In the genomic region with DNA sequence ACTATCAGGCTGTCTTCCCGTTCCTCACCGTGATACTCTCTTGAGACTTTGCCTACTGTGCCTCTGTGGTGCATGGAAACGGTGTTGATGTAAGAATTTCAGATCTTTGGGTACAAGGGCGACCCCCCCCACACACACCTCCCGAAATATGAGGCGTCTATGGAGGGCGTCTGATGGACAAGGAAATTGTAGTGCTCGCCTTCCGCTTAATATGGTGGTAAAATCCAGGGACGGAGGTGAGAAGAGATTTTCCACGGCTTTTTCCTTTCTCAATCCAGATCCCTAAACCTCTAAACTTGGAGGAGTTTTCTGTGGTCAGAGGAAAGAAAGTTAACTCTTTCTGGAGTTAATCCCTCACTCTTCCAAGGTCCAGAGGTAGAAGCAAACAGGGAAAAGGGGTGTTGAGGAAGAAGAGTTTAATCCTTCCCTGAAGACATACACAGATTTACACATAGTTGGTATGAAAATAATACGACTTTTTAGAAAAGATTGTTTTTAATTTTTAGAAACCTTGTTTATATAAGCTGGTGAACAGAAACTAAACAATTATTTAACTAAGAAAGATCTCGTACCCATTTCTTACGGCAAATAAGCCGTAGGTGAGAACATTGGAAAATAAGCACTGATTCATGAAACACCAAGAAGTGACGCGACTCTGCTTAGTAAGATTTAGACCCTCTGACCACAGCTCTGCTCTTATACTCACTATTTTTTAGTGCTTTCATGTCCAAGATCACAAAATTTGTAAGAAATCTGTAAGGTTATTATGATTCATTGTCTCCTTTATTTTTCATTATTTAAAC, we compare ENCODE assay signal across 8 cellular contexts. TPM values are rescaled to one million over a fixed set of nuclear protein-coding genes. Genes with fewer than 3 reads are reported as not detected.
A peak's percentile ranks its signal among the peaks of the same experiment; 100 is the strongest.
DNase-seq lines count a peak whose midpoint lies in the region; ATAC-seq, FAIRE-seq and TF ChIP-seq lines count a peak whose summit lies in the region.

No MANE protein-coding gene starts in this region.

- TF ChIP-seq RAD21 in A549 (conservative IDR thresholded peaks at IDR 0.05 in 1 of 2, IDR thresholded peaks at IDR 0.05 in 1 of 2) = no peak

- POLR2A ChIA-PET in A549 (lab: Yijun Ruan, JAX) = interaction anchor here (0.6 to 2.3 kb wide), 9 partner anchors 10 to 271 kb away, joined by 3 to 20 read pairs (median 8); a partner anchor contains a TSS

- FAIRE-seq in A549 (lab: Jason Lieb, UNC) = no peak

- no peaks in the 10 kb centered on the region for H3K9me3 ChIP-seq in A549
- no peaks in the 10 kb centered on the region for H3K9me3 ChIP-seq in effector memory CD4-positive, alpha-beta T cell (ENCODE audit: control insufficient read depth, low read length)
- no peaks in the 10 kb centered on the region for H3K9me3 ChIP-seq in neuron (ENCODE audit: low read length)

- peak overlapping the region; percentile 66 for H2AFZ ChIP-seq in neuron (ENCODE audit: low read depth, low read length)

- TF ChIP-seq POLR2A in A549 (IDR thresholded peaks at IDR 0.05; ENCODE audit: low read length) = no peak

- peak overlapping the region; percentile 78 to 81 for H3K27ac ChIP-seq in A549
- peak overlapping the region; percentile 24 for H3K27ac ChIP-seq in effector memory CD4-positive, alpha-beta T cell (ENCODE audit: insufficient read depth, low read length, poor library complexity, severe bottlenecking)

- H3K4me1 ChIP-seq in A549 = peaks cover 38% of the 10 kb centered on the region
- peaks cover 10% of the 10 kb centered on the region for H3K4me1 ChIP-seq in effector memory CD4-positive, alpha-beta T cell (ENCODE audit: control insufficient read depth, insufficient read depth, low read length, poor library complexity, severe bottlenecking)
- peaks cover 5% of the 10 kb centered on the region for H3K4me1 ChIP-seq in neuron (ENCODE audit: insufficient read depth, low read length)

- DNase-seq in A549 (ENCODE audit: low read depth in 1 of 2, low spot score in 1 of 2) (peak; percentile 49 to 85), NCI-H748 treated with DMSO at 0.1 percent for 48 hours (lab: John Stamatoyannopoulos, UW) (peak; percentile 76)
- DNase-seq in effector memory CD4-positive, alpha-beta T cell = no peak
- DNase-seq in stimulated activated CD4-positive, alpha-beta T cell treated with anti-CD3 and anti-CD28 coated beads, Interleukin-4, amount 100 ng/mL, for 1 hour = no peak

- H3K4me2 ChIP-seq in A549 = peak overlapping the region; percentile 86

- H3K4me3 ChIP-seq in A549 (peak overlapping the region; percentile 50), neuron (ENCODE audit: low read length) (peak overlapping the region; percentile 54)
- H3K4me3 ChIP-seq in effector memory CD4-positive, alpha-beta T cell (ENCODE audit: insufficient read depth, low read depth, low read length, poor library complexity, severe bottlenecking) = peak overlapping the region; percentile 49

- CTCF ChIA-PET in A549 (lab: Yijun Ruan, JAX) = interaction anchor here (0.7 to 4.0 kb wide), 24 partner anchors 8 to 589 kb away, joined by 3 to 37 read pairs (median 5); a partner anchor contains a TSS

- TF ChIP-seq CTCF in A549 (IDR thresholded peaks at IDR 0.05) = no peak

- H3K27me3 ChIP-seq in effector memory CD4-positive, alpha-beta T cell (replicated peaks; ENCODE audit: control insufficient read depth, insufficient read depth, low read length, poor library complexity, severe bottlenecking) = no peaks in the 10 kb centered on the region
- H3K27me3 ChIP-seq in neuron (ENCODE audit: insufficient read depth, low read length) = no peaks in the 10 kb centered on the region

- H3K36me3 ChIP-seq in effector memory CD4-positive, alpha-beta T cell (ENCODE audit: control insufficient read depth, insufficient read depth, low read length) = no peaks in the 10 kb centered on the region
- H3K36me3 ChIP-seq in neuron (ENCODE audit: insufficient read depth, low read length) = no peaks in the 10 kb centered on the region

- ATAC-seq in A549 = peak; percentile 51 to 54
- ATAC-seq in GM18873 (IDR thresholded peaks at IDR 0.05; ENCODE audit: low FRiP score, unreplicated experiment) = peak; percentile 2
- ATAC-seq in GM21526 (IDR thresholded peaks at IDR 0.05; ENCODE audit: low FRiP score, unreplicated experiment) = no peak
- no peak for ATAC-seq in HG03139 (IDR thresholded peaks at IDR 0.05; ENCODE audit: unreplicated experiment)

- WGBS in A549 (ENCODE audit: missing lambda C conversion rate) = 2% methylated on average over 17 of the region's 17 CpGs

- no peak for TF ChIP-seq EP300 in A549 (IDR thresholded peaks at IDR 0.05)

TF ChIP-seq in A549, 52 proteins besides CTCF, POLR2A, EP300 and RAD21:
- no peak for TF ChIP-seq ZNF302 (CRISPR knock-in tag; IDR thresholded peaks at IDR 0.05)
- no peak for TF ChIP-seq TP53 (CRISPR knock-in tag; IDR thresholded peaks at IDR 0.05)
- TF ChIP-seq TFCP2L1 (CRISPR knock-in tag; IDR thresholded peaks at IDR 0.05) = no peak
- TF ChIP-seq ESRRA (IDR thresholded peaks at IDR 0.05; ENCODE audit: borderline replicate concordance, low read length) = no peak
- TF ChIP-seq RFX5 (IDR thresholded peaks at IDR 0.05) = no peak
- no peak for TF ChIP-seq HOXB5 (CRISPR knock-in tag; IDR thresholded peaks at IDR 0.05)
TF ChIP-seq in A549: peak in this region for 0.

RNA-seq across cellular contexts. Expression of a gene that starts 23.1 kb away (rescaled TPM):
- polyA plus RNA-seq in A549 (2011; rRNA removed) (not detected in 2 replicates), A549 (2017; fragmentation: RNase III; extraction: RNeasy Plus Mini Kit Qiagen cat#74134 plus additional on column Dnase treatment) (not detected in 3 replicates)
- not detected in 2 replicates for polyA plus RNA-seq in A549 (2012; cell fraction: cytosol; rRNA removed)
- not detected in 2 replicates for polyA plus RNA-seq in A549 (2012; cell fraction: nucleus; rRNA removed)
- polyA minus RNA-seq in A549 (2011; rRNA and poly(A)+ RNA removed) = not detected in 2 replicates

RNA-seq across cellular contexts. Expression of a gene that starts 26.4 kb away (rescaled TPM):
- polyA plus RNA-seq in A549 (2011; rRNA removed) (not detected in 2 replicates), A549 (2017; fragmentation: RNase III; extraction: RNeasy Plus Mini Kit Qiagen cat#74134 plus additional on column Dnase treatment) (not detected in 3 replicates)
- polyA plus RNA-seq in A549 (2012; cell fraction: cytosol; rRNA removed) = not detected in 2 replicates
- polyA plus RNA-seq in A549 (2012; cell fraction: nucleus; rRNA removed) = not detected in 2 replicates
- not detected in 2 replicates for polyA minus RNA-seq in A549 (2011; rRNA and poly(A)+ RNA removed)

RNA-seq across cellular contexts. Expression of a gene that starts 27.3 kb away (rescaled TPM):
- polyA plus RNA-seq in A549 (2011; rRNA removed) (not detected in 2 replicates), A549 (2017; fragmentation: RNase III; extraction: RNeasy Plus Mini Kit Qiagen cat#74134 plus additional on column Dnase treatment) (not detected in 3 replicates)
- polyA plus RNA-seq in A549 (2012; cell fraction: cytosol; rRNA removed) = not detected in 2 replicates
- polyA plus RNA-seq in A549 (2012; cell fraction: nucleus; rRNA removed) = not detected in 2 replicates
- polyA minus RNA-seq in A549 (2011; rRNA and poly(A)+ RNA removed) = not detected in 2 replicates

RNA-seq across cellular contexts. Expression of a gene that starts 53.4 kb away (rescaled TPM):
- polyA plus RNA-seq in A549 (2011; rRNA removed) (not detected in 2 replicates), A549 (2017; fragmentation: RNase III; extraction: RNeasy Plus Mini Kit Qiagen cat#74134 plus additional on column Dnase treatment) (not detected in 3 replicates)
- not detected in 2 replicates for polyA plus RNA-seq in A549 (2012; cell fraction: cytosol; rRNA removed)
- polyA plus RNA-seq in A549 (2012; cell fraction: nucleus; rRNA removed) = not detected in 2 replicates
- not detected in 2 replicates for polyA minus RNA-seq in A549 (2011; rRNA and poly(A)+ RNA removed)

Comparison
In these comparisons a context has a peak if more than half of its experiments do, and no peak if none do; other contexts are left out.
1. ATAC-seq: peak in A549 (2 of 2) and GM18873 (single experiment); none in GM21526 (single experiment) and HG03139 (single experiment).
2. DNase-seq: peak in A549 (2 of 2) and NCI-H748 treated with DMSO at 0.1 percent for 48 hours (single experiment); none in effector memory CD4-positive, alpha-beta T cell (0 of 3) and stimulated activated CD4-positive, alpha-beta T cell treated with anti-CD3 and anti-CD28 coated beads, Interleukin-4, amount 100 ng/mL, for 1 hour (single experiment).
3. Peak in every context shown above with its lines, with median percentiles within 50 percentile points of each other: H3K4me3 ChIP-seq.